In genomic region chr18:39523281-39523680, GRCh38 we compare ENCODE assay signal across 15 cellular contexts.
DNase-seq lines count a peak whose midpoint lies in the region; ATAC-seq and TF ChIP-seq lines count a peak whose summit lies in the region.
"Had no signal": no experiment of that assay in that cellular context is flagged by ENCODE, and none has a peak within 500 bp of the region (broad histone marks: within the 10 kb centered on the region; RNA-seq: fewer than 3 reads in every experiment).

No MANE protein-coding gene starts in this region.

- no peak overlapping the region for H3K4me3 ChIP-seq in epithelial cell of esophagus (ENCODE audit: low read length)
- no peak overlapping the region for H3K4me3 ChIP-seq in mesenchymal stem cell (ENCODE audit: insufficient read depth in 1 of 2, low read depth in 1 of 2, low read length in 2 of 2)
- H3K4me3 ChIP-seq in vagina: no peak overlapping the region
- H3K4me3 ChIP-seq: BLaER1, K562, neural progenitor cell had no signal

- no peak overlapping the region for H2BK12ac ChIP-seq in mesenchymal stem cell (ENCODE audit: low read length in 2 of 2)

- TF ChIP-seq POLR2A in vagina (IDR thresholded peaks at IDR 0.05): no peak

- H2AFZ ChIP-seq in mesenchymal stem cell (ENCODE audit: low read depth, low read length): no peak overlapping the region
- H2AFZ ChIP-seq: neural progenitor cell had no signal

- no peaks in the 10 kb centered on the region for H3K79me1 ChIP-seq in mesenchymal stem cell (replicated peaks; ENCODE audit: low read length, poor library complexity, severe bottlenecking)

- H2BK15ac ChIP-seq in mesenchymal stem cell (ENCODE audit: low read depth, poor library complexity, severe bottlenecking): no peak overlapping the region

- H3K9me3 ChIP-seq in mesenchymal stem cell (ENCODE audit: control insufficient read depth, low read length) (no peaks in the 10 kb centered on the region), vagina (no peaks in the 10 kb centered on the region)
- H3K9me3 ChIP-seq: BLaER1 had no signal

- no CpG with 5 or more reads among the region's 1 CpG for WGBS in mesenchymal stem cell

- H2BK5ac ChIP-seq in mesenchymal stem cell (ENCODE audit: low read depth, low read length, poor library complexity, severe bottlenecking): no peak overlapping the region

- H3K14ac ChIP-seq in mesenchymal stem cell (ENCODE audit: low read length in 2 of 2): no peak overlapping the region

- no peak overlapping the region for H3K18ac ChIP-seq in mesenchymal stem cell (ENCODE audit: low read depth in 1 of 2, low read length in 2 of 2)

- H2AK5ac ChIP-seq in mesenchymal stem cell (ENCODE audit: low read length, severe bottlenecking): no peak overlapping the region

- no peaks in the 10 kb centered on the region for H3K27me3 ChIP-seq in mesenchymal stem cell (ENCODE audit: control insufficient read depth in 1 of 2, insufficient read depth in 1 of 2, low read length in 2 of 2)
- no peaks in the 10 kb centered on the region for H3K27me3 ChIP-seq in vagina
- H3K27me3 ChIP-seq: BLaER1, neural progenitor cell had no signal

- H2BK120ac ChIP-seq in mesenchymal stem cell (ENCODE audit: low read depth, low read length): no peak overlapping the region

- TF ChIP-seq CTCF in epithelial cell of esophagus (IDR thresholded peaks at IDR 0.05; ENCODE audit: insufficient read depth, low read depth, low read length, missing control alignments): no peak
- TF ChIP-seq CTCF in vagina (IDR thresholded peaks at IDR 0.05): no peak

- H3K9ac ChIP-seq in mesenchymal stem cell (ENCODE audit: low read length): no peak overlapping the region
- H3K9ac ChIP-seq: BLaER1, neural progenitor cell had no signal

- DNase-seq in DMS53 (lab: John Stamatoyannopoulos, UW) (peak; percentile 73), M059J (ENCODE audit: low read depth) (peak; percentile 91), epithelial cell of esophagus (ENCODE audit: low read depth) (peak; percentile 42), mesenchymal stem cell (peak; percentile 54), vagina (ENCODE audit: extremely low spot score in 2 of 2) (no peak), SIG-M5 (lab: John Stamatoyannopoulos, UW) (no peak)
- no peak for DNase-seq in stimulated activated CD4-positive, alpha-beta T cell treated with anti-CD3 and anti-CD28 coated beads, Interleukin-2, amount 100 ng/mL, for 48 hours
- DNase-seq: NCI-H2081 treated with DMSO at 0.1 percent for 48 hours; stimulated activated CD4-positive, alpha-beta T cell treated with anti-CD3 and anti-CD28 coated beads, Interleukin-15, amount 100 ng/mL, for 24 hours; T-helper 17 cell had no signal

- H3K4ac ChIP-seq in mesenchymal stem cell (ENCODE audit: low read depth in 1 of 2, low read length in 2 of 2): no peak overlapping the region

- no peak overlapping the region for H4K8ac ChIP-seq in mesenchymal stem cell (ENCODE audit: low read length)

- H3K23ac ChIP-seq in mesenchymal stem cell (ENCODE audit: low read length in 2 of 2): no peak overlapping the region

- no peak overlapping the region for H4K91ac ChIP-seq in mesenchymal stem cell (ENCODE audit: low read length)

- H3K4me1 ChIP-seq in mesenchymal stem cell (ENCODE audit: control insufficient read depth, insufficient read depth, low read depth, low read length): no peaks in the 10 kb centered on the region
- no peaks in the 10 kb centered on the region for H3K4me1 ChIP-seq in vagina
- H3K4me1 ChIP-seq: neural progenitor cell had no signal

- no peak for ATAC-seq in GM19452 (IDR thresholded peaks at IDR 0.05; ENCODE audit: unreplicated experiment)
- ATAC-seq: K562, left lobe of liver, T-helper 17 cell had no signal

- H3K27ac ChIP-seq in mesenchymal stem cell (ENCODE audit: low read length, poor library complexity, severe bottlenecking) (no peak overlapping the region), vagina (no peak overlapping the region)
- H3K27ac ChIP-seq: BLaER1, neural progenitor cell had no signal

- intact Hi-C loops in vagina (cut with DNase I): no loop called here

- no peak overlapping the region for H3K4me2 ChIP-seq in mesenchymal stem cell (ENCODE audit: low read length, poor library complexity, severe bottlenecking)
- H3K4me2 ChIP-seq: BLaER1, neural progenitor cell had no signal

- H3K36me3 ChIP-seq in mesenchymal stem cell (ENCODE audit: control insufficient read depth in 1 of 2, insufficient read depth in 2 of 2, low read depth in 1 of 2, low read length in 2 of 2) (no peaks in the 10 kb centered on the region), vagina (no peaks in the 10 kb centered on the region)
- H3K36me3 ChIP-seq: BLaER1, neural progenitor cell had no signal

Comparison
In these comparisons a context has a peak if more than half of its experiments do, and no peak if none do; other contexts are left out.
1. DNase-seq: peak in DMS53 (single experiment), M059J (single experiment), epithelial cell of esophagus (single experiment) and mesenchymal stem cell (single experiment); none in vagina (0 of 2), SIG-M5 (single experiment) and stimulated activated CD4-positive, alpha-beta T cell treated with anti-CD3 and anti-CD28 coated beads, Interleukin-2, amount 100 ng/mL, for 48 hours (0 of 2).